Comparison of ENCODE assay signal across 9 cellular contexts in the genomic region with DNA sequence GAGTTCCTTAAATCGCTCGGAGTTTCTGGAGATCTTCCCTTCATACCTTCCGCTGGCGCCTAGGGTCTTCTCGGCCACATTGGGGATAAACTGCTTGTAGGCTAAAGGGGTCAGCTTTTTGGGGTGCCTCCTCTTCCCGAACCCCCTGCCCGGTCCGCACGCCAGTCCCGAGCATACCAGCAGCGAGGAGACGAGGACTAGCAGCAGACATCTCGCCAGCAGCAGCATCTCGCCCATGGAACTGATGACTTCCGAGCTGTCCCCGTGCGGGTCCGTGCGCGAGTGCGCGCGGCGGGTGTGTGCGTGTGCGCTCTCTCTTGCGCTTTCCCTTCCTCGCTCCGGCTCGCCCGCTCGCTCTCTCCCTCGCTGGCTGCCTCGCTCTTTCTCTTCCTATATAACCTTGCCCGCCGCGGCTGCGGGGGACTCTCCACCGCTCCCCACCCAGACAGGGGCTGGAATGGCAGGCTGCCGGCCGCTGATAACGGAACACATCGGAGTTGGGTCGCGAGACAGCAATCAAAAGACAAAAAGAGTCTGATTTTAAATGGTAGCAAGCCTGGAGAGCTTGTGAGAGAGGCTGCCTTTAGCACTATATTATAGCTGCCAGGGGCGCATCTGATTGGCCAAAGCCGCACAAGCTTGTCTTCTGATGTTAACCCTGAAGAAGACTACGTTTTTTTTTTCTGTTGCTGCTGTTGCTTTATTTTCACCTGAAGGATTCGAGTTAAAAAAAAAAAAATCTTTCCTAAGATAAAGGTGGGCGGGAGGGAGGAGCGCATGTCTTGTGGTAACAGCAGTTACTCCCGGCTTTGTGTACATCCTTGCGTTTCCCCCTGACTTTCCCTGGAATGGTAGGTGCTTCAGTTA. TPM values are rescaled to one million over a fixed set of nuclear protein-coding genes. Genes with fewer than 3 reads are reported as not detected.
DNase-seq lines count a peak whose midpoint lies in the region; ATAC-seq and TF ChIP-seq lines count a peak whose summit lies in the region.
"Had no signal": no experiment of that assay in that cellular context is flagged by ENCODE, and none has a peak within 500 bp of the region (broad histone marks: within the 10 kb centered on the region; RNA-seq: fewer than 3 reads in every experiment).

Gene SHH (minus strand): TSS at position 569 of the 867 bp plus-strand sequence. CDS start 341 bp downstream, at position 228.

- peak within 1 kb of the TSS; percentile 96 for H3K27ac ChIP-seq in hepatocyte

- ATAC-seq in HG02642 (IDR thresholded peaks at IDR 0.05; ENCODE audit: poor library complexity, unreplicated experiment), result no peak

- H3K4me2 ChIP-seq in hepatocyte, result peak within 1 kb of the TSS; percentile 95

- no peaks in the 10 kb centered on the region for H4K20me1 ChIP-seq in hepatocyte (ENCODE audit: insufficient read depth, poor library complexity, severe bottlenecking)

- peak within 1 kb of the TSS; percentile 72 for H3K4me3 ChIP-seq in hepatocyte

- peak within 1 kb of the TSS; percentile 85 for H2AFZ ChIP-seq in hepatocyte

- TF ChIP-seq CTCF in hepatocyte (IDR thresholded peaks at IDR 0.05; ENCODE audit: poor library complexity), result no peak

- DNase-seq in DMS53 (lab: John Stamatoyannopoulos, UW), result peak; percentile 39
- DNase-seq in DMS53 treated with DMSO at 0.1 percent for 48 hours (lab: John Stamatoyannopoulos, UW; ENCODE audit: unreplicated experiment), result no peak
- DNase-seq in SW480 (ENCODE audit: low spot score), result peak; percentile 54
- peak; percentile 61 for DNase-seq in hepatocyte (ENCODE audit: low spot score)
- DNase-seq in retina, result peak; percentile 84
- no peak for DNase-seq in NCI-H146 (lab: John Stamatoyannopoulos, UW)
- no peak for DNase-seq in dermis blood vessel endothelial cell

- no peaks in the 10 kb centered on the region for H3K36me3 ChIP-seq in hepatocyte (replicated peaks; ENCODE audit: insufficient read depth, low read depth)

- H3K4me1 ChIP-seq in hepatocyte (ENCODE audit: insufficient read depth), result peaks cover 14% of the 10 kb centered on the region

- no peaks in the 10 kb centered on the region for H3K9me3 ChIP-seq in hepatocyte (ENCODE audit: low read depth)

- peaks cover 24% of the 10 kb centered on the region for H3K79me2 ChIP-seq in hepatocyte

- H3K27me3 ChIP-seq in hepatocyte, result peaks cover 73% of the 10 kb centered on the region

- H3K9me2 ChIP-seq in hepatocyte (replicated peaks; ENCODE audit: insufficient read depth), result no peaks in the 10 kb centered on the region

- 3% methylated on average over 53 of the region's 53 CpGs for WGBS in hepatocyte (ENCODE audit: low lambda C conversion rate, missing lambda C conversion rate)

RNA-seq across cellular contexts. Expression of gene SHH, which starts in this region (rescaled TPM):
- total RNA-seq in hepatocyte, result 20.4 and 21.2 TPM in 2 replicates
- 8.0 and 12.1 TPM in 2 replicates for polyA plus RNA-seq in hepatocyte
- 0.05 TPM in 1 of 2 replicates, not detected in the other for total RNA-seq in dermis blood vessel endothelial cell
- total RNA-seq: subcutaneous adipose tissue had no signal

Comparison
In these comparisons a context has a peak if more than half of its experiments do, and no peak if none do; other contexts are left out.
1. RNA of gene SHH (total RNA-seq): 20.4 to 21.2 TPM in hepatocyte; 0.05 TPM in dermis blood vessel endothelial cell; every median in the first group is over 10 times any median in the second.
2. DNase-seq: peak in DMS53 (single experiment), SW480 (single experiment), hepatocyte (single experiment) and retina (single experiment); none in DMS53 treated with DMSO at 0.1 percent for 48 hours (single experiment), NCI-H146 (single experiment) and dermis blood vessel endothelial cell (single experiment).